In genomic region chr9:97038909-97039781, GRCh38 we compare ENCODE assay signal across 8 cellular contexts. TPM values are rescaled to one million over a fixed set of nuclear protein-coding genes. Genes with fewer than 3 reads are reported as not detected.
DNase-seq lines count a peak whose midpoint lies in the region; ATAC-seq and TF ChIP-seq lines count a peak whose summit lies in the region.

Gene CTSV (minus strand): TSS chr9:97039142. CDS start chr9:97038043, 1,099 bp downstream.

- H3K27ac ChIP-seq in AG04450 (ENCODE audit: low read depth, low read length) (no peak within 1 kb of the TSS), liver (ENCODE audit: low read depth in 1 of 2, low read length in 2 of 2) (no peak within 1 kb of the TSS)

- TF ChIP-seq CTCF in AG04450 (IDR thresholded peaks at IDR 0.05; ENCODE audit: low read depth, low read length), result no peak
- TF ChIP-seq CTCF in liver (IDR thresholded peaks at IDR 0.05; ENCODE audit: low read depth, low read length, missing input control), result no peak

- no peaks in the 10 kb centered on the region for H3K36me3 Mint-ChIP-seq in activated CD4-positive, alpha-beta T cell treated with anti-CD3 and anti-CD28 coated beads, Interleukin-2, amount 10 ng/mL, durations not matched to agents 24 days and 14 days (ENCODE audit: low read depth)
- H3K36me3 Mint-ChIP-seq in dendritic cell treated with granulocyte-macrophage colony-stimulating factor and Interleukin-4, amounts not matched to agents 40 ng/mL and 50 ng/mL, for 4 days (ENCODE audit: low read depth), result peaks cover 5% of the 10 kb centered on the region

- H3K9ac ChIP-seq in liver (ENCODE audit: low read depth in 1 of 2, low read length in 2 of 2), result no peak within 1 kb of the TSS

- no peaks in the 10 kb centered on the region for H3K36me3 ChIP-seq in liver (ENCODE audit: control insufficient read depth in 4 of 4, insufficient read depth in 3 of 4, low read depth in 1 of 4, low read length in 3 of 4)

- H3K4me1 ChIP-seq in liver (ENCODE audit: control insufficient read depth in 4 of 4, insufficient read depth in 4 of 4, low read length in 3 of 4), result peaks cover 4 to 12% (median 7%) of the 10 kb centered on the region in 4 donors

- no peak within 1 kb of the TSS for H3K27ac Mint-ChIP-seq in activated CD4-positive, alpha-beta T cell treated with anti-CD3 and anti-CD28 coated beads, Interleukin-2, amount 10 ng/mL, durations not matched to agents 24 days and 14 days
- H3K27ac Mint-ChIP-seq in dendritic cell treated with granulocyte-macrophage colony-stimulating factor and Interleukin-4, amounts not matched to agents 40 ng/mL and 50 ng/mL, for 4 days, result peak within 1 kb of the TSS; percentile 62

- H3K4me3 Mint-ChIP-seq in activated CD4-positive, alpha-beta T cell treated with anti-CD3 and anti-CD28 coated beads, Interleukin-2, amount 10 ng/mL, durations not matched to agents 24 days and 14 days, result peak within 1 kb of the TSS; percentile 85
- peak within 1 kb of the TSS; percentile 85 for H3K4me3 Mint-ChIP-seq in dendritic cell treated with granulocyte-macrophage colony-stimulating factor and Interleukin-4, amounts not matched to agents 40 ng/mL and 50 ng/mL, for 4 days

- H3K27me3 Mint-ChIP-seq in activated CD4-positive, alpha-beta T cell treated with anti-CD3 and anti-CD28 coated beads, Interleukin-2, amount 10 ng/mL, durations not matched to agents 24 days and 14 days, result peaks cover 43% of the 10 kb centered on the region
- H3K27me3 Mint-ChIP-seq in dendritic cell treated with granulocyte-macrophage colony-stimulating factor and Interleukin-4, amounts not matched to agents 40 ng/mL and 50 ng/mL, for 4 days, result peaks cover 43% of the 10 kb centered on the region

- TF ChIP-seq RAD21 in liver (IDR thresholded peaks at IDR 0.05), result peak in 1 of 2 donors; percentile 9

- H3K4me3 ChIP-seq in AG04450 (ENCODE audit: low read depth, low read length), result peak within 1 kb of the TSS; percentile 61
- H3K4me3 ChIP-seq in liver (ENCODE audit: low read depth in 1 of 3, low read length in 3 of 3), result peak within 1 kb of the TSS; percentile 42 to 55 (median 53)

- DNase-seq in AG04450 (ENCODE audit: low read depth, low spot score) (peak; percentile 23), NCI-H460 (ENCODE audit: extremely low read depth, low read depth) (peak; percentile 77)
- peak; percentile 95 for DNase-seq in activated CD4-positive, alpha-beta T cell treated with anti-CD3 and anti-CD28 coated beads, Interleukin-2, amount 10 ng/mL, durations not matched to agents 24 days and 14 days
- peak; percentile 74 to 85 for DNase-seq in stimulated activated CD4-positive, alpha-beta T cell treated with anti-CD3 and anti-CD28 coated beads, Interleukin-2, amount 100 ng/mL, for 48 hours

- intact Hi-C loops in activated CD4-positive, alpha-beta T cell treated with anti-CD3 and anti-CD28 coated beads, Interleukin-2, amount 10 ng/mL, durations not matched to agents 24 days and 14 days (cut with micrococcal nuclease), result loop anchor here (10.0 kb wide), 1 partner anchor 184 kb away; the partner anchor contains the start of gene ZNF782
- intact Hi-C loops in dendritic cell treated with granulocyte-macrophage colony-stimulating factor and Interleukin-4, amounts not matched to agents 40 ng/mL and 50 ng/mL, for 4 days (cut with micrococcal nuclease), result loop anchor here (10.0 kb wide), 1 partner anchor 184 kb away; the partner anchor contains the start of gene ZNF782

- peaks cover 4% of the 10 kb centered on the region for H3K9me3 Mint-ChIP-seq in activated CD4-positive, alpha-beta T cell treated with anti-CD3 and anti-CD28 coated beads, Interleukin-2, amount 10 ng/mL, durations not matched to agents 24 days and 14 days
- H3K9me3 Mint-ChIP-seq in dendritic cell treated with granulocyte-macrophage colony-stimulating factor and Interleukin-4, amounts not matched to agents 40 ng/mL and 50 ng/mL, for 4 days, result no peaks in the 10 kb centered on the region

- H3K27me3 ChIP-seq in AG04450 (ENCODE audit: control insufficient read depth, insufficient read depth, low read length) (peaks cover 11% of the 10 kb centered on the region), liver (ENCODE audit: control insufficient read depth in 4 of 4, insufficient read depth in 4 of 4, low read length in 3 of 4) (peaks cover 0 to 9% (median 0%) of the 10 kb centered on the region in 4 donors)

- CTCF ChIA-PET in AG04450 (lab: Charles Lee), result no interaction called here

- WGBS in liver, result 2% methylated on average over 60 of the region's 60 CpGs

- peaks cover 4% of the 10 kb centered on the region for H3K4me1 Mint-ChIP-seq in activated CD4-positive, alpha-beta T cell treated with anti-CD3 and anti-CD28 coated beads, Interleukin-2, amount 10 ng/mL, durations not matched to agents 24 days and 14 days
- H3K4me1 Mint-ChIP-seq in dendritic cell treated with granulocyte-macrophage colony-stimulating factor and Interleukin-4, amounts not matched to agents 40 ng/mL and 50 ng/mL, for 4 days (ENCODE audit: low read depth), result peaks cover 33% of the 10 kb centered on the region

- H3K9me3 ChIP-seq in AG04450 (ENCODE audit: control insufficient read depth, insufficient read depth, low read length), result no peaks in the 10 kb centered on the region
- no peaks in the 10 kb centered on the region for H3K9me3 ChIP-seq in liver (ENCODE audit: control insufficient read depth in 4 of 4, low read length in 3 of 4)

- ATAC-seq in GM19035 (IDR thresholded peaks at IDR 0.05; ENCODE audit: unreplicated experiment) (peak; percentile 100), HG03342 (IDR thresholded peaks at IDR 0.05; ENCODE audit: unreplicated experiment) (peak; percentile 94)

- POLR2A ChIA-PET in AG04450 (lab: Yijun Ruan, JAX), result no interaction called here

TF ChIP-seq in liver, 16 proteins besides CTCF, POLR2A, EP300 and RAD21:
- TF ChIP-seq GABPA (IDR thresholded peaks at IDR 0.05 in 1 of 2, conservative IDR thresholded peaks at IDR 0.05 in 1 of 2) (no peak), SP1 (IDR thresholded peaks at IDR 0.05) (peak; percentile 32)

RNA-seq across cellular contexts. Expression of gene CTSV, which starts in this region (rescaled TPM):
- polyA plus RNA-seq in AG04450 (2011; rRNA removed) (0.58 and 0.60 TPM in 2 replicates), liver (under 1 TPM; 0.17 to 0.65 TPM)
- polyA minus RNA-seq in AG04450 (2011; rRNA and poly(A)+ RNA removed), result 0.05 TPM in 1 of 2 replicates, not detected in the other
- total RNA-seq in NCI-H460 (2014; rRNA removed; shearing (Covaris generic)), result 2.2 and 2.8 TPM in 2 replicates
- polyA plus RNA-seq in NCI-H460 (2014; cell fraction: nucleus; rRNA removed), result 0.38 and 4.6 TPM in 2 replicates
- total RNA-seq in activated CD4-positive, alpha-beta T cell treated with anti-CD3 and anti-CD28 coated beads, Interleukin-2, amount 10 ng/mL, durations not matched to agents 24 days and 14 days, result 0.45 and 0.51 TPM in 2 replicates
- total RNA-seq in liver, result under 1 TPM; 0.17 to 0.42 TPM

Comparison
In these comparisons a context has a peak if more than half of its experiments do, and no peak if none do; other contexts are left out.
1. Peak in DNase-seq and H3K4me3 ChIP-seq in AG04450; RNA of the gene not detected or under 1 TPM.
2. Peak in DNase-seq in activated CD4-positive, alpha-beta T cell treated with anti-CD3 and anti-CD28 coated beads, Interleukin-2, amount 10 ng/mL, durations not matched to agents 24 days and 14 days; RNA of the gene not detected or under 1 TPM.
3. DNase-seq: peak in every context shown above with its lines; median percentile 95 in activated CD4-positive, alpha-beta T cell treated with anti-CD3 and anti-CD28 coated beads, Interleukin-2, amount 10 ng/mL, durations not matched to agents 24 days and 14 days; 80 in stimulated activated CD4-positive, alpha-beta T cell treated with anti-CD3 and anti-CD28 coated beads, Interleukin-2, amount 100 ng/mL, for 48 hours; 77 in NCI-H460; 23 in AG04450.